Comparison of ENCODE assay signal across 11 cellular contexts in the genomic region with DNA sequence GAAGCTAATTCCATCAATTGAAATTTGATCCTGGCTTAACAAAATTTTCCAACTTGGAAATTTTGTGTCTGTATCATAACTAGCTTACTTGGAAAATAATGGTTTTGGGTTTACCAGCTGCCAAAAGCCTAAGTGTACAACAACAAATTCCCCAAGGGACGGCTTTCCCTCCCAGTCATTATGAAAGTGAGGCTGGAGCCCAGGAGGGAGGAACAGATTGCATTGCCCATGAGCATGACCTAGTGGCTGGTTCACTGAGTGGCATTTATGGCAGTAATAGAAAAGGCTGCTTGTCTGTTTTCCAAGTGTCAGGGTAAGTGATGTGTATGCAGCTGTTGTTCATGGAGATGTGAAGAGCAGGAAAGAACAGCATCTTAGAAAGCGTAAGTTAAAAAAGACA.
DNase-seq lines count a peak whose midpoint lies in the region; ATAC-seq and TF ChIP-seq lines count a peak whose summit lies in the region.
"Had no signal": no experiment of that assay in that cellular context is flagged by ENCODE, and none has a peak within 500 bp of the region (broad histone marks: within the 10 kb centered on the region; RNA-seq: fewer than 3 reads in every experiment).

No MANE protein-coding gene starts in this region.

- H3K27ac ChIP-seq in 22Rv1, result no peak overlapping the region

- DNase-seq in NCI-H2171 (lab: John Stamatoyannopoulos, UW) (peak; percentile 1), fibroblast of the aortic adventitia (ENCODE audit: low read depth) (peak; percentile 36), T-helper 2 cell (no peak), KBM-7 (no peak)
- DNase-seq in stimulated activated CD4-positive, alpha-beta T cell treated with anti-CD3 and anti-CD28 coated beads, Interleukin-1b, Interleukin-23, amount 100 ng/mL, for 48 hours, result no peak
- DNase-seq: activated naive CD4-positive, alpha-beta T cell treated with anti-CD3 and anti-CD28 coated beads, Interleukin-2, amount 10 ng/mL, durations not matched to agents 7 days and 5 days; CD8-positive, alpha-beta memory T cell; OCI-M1 had no signal

- ATAC-seq in GM19395 (IDR thresholded peaks at IDR 0.05; ENCODE audit: unreplicated experiment) (peak; percentile 53), GM19324 (IDR thresholded peaks at IDR 0.05; ENCODE audit: low FRiP score, unreplicated experiment) (no peak)

- no peak overlapping the region for H3K4me3 ChIP-seq in fibroblast of the aortic adventitia (ENCODE audit: low read depth, low read length)

- in situ Hi-C loops in KBM-7 (cut with MboI; ENCODE audit: low pct_unique_long_range_greater_than_20kb, low sequenced_read_pairs), result no loop called here

- TF ChIP-seq CTCF in 22Rv1 (IDR thresholded peaks at IDR 0.05) (peak; percentile 41; the same call in 1 of the 2 replicates), fibroblast of the aortic adventitia (IDR thresholded peaks at IDR 0.05; ENCODE audit: insufficient read depth, low read length) (peak; percentile 19)

Comparison
In these comparisons a context has a peak if more than half of its experiments do, and no peak if none do; other contexts are left out.
1. DNase-seq: peak in NCI-H2171 (single experiment) and fibroblast of the aortic adventitia (single experiment); none in stimulated activated CD4-positive, alpha-beta T cell treated with anti-CD3 and anti-CD28 coated beads, Interleukin-1b, Interleukin-23, amount 100 ng/mL, for 48 hours (single experiment), T-helper 2 cell (0 of 5) and KBM-7 (single experiment).